26 cellular contexts compared by ENCODE assay signal in genomic region chr4:3407171-3407771, GRCh38. TPM values are rescaled to one million over a fixed set of nuclear protein-coding genes. Genes with fewer than 3 reads are reported as not detected.
DNase-seq lines count a peak whose midpoint lies in the region; ATAC-seq and TF ChIP-seq lines count a peak whose summit lies in the region.
"Had no signal": no experiment of that assay in that cellular context is flagged by ENCODE, and none has a peak within 500 bp of the region (broad histone marks: within the 10 kb centered on the region; RNA-seq: fewer than 3 reads in every experiment).

No MANE protein-coding gene starts in this region.

- no peaks in the 10 kb centered on the region for H3K4me1 ChIP-seq in OCI-LY7 (ENCODE audit: insufficient read depth, low read length, poor library complexity, severe bottlenecking)

- TF ChIP-seq CTCF in OCI-LY7 (conservative IDR thresholded peaks at IDR 0.05; ENCODE audit: low read length) (no peak), brain microvascular endothelial cell (IDR thresholded peaks at IDR 0.05; ENCODE audit: low read depth, low read length, missing control alignments) (no peak)

- H3K27ac ChIP-seq in OCI-LY7 (ENCODE audit: low read depth, low read length, poor library complexity, severe bottlenecking) (no peak overlapping the region), brain microvascular endothelial cell (no peak overlapping the region)
- H3K27ac ChIP-seq: psoas muscle had no signal

- no peak for ATAC-seq in sciatic nerve
- ATAC-seq in GM19455 (IDR thresholded peaks at IDR 0.05; ENCODE audit: unreplicated experiment): no peak
- ATAC-seq: activated CD8-positive, alpha-beta T cell treated with anti-CD3 and anti-CD28 coated beads for 36 hours; K562; naive thymus-derived CD4-positive, alpha-beta T cell had no signal

- POLR2A ChIA-PET in OCI-LY7 (lab: Charles Lee): no interaction called here

- CTCF ChIA-PET in OCI-LY7 (lab: Charles Lee; ENCODE audit: unreplicated experiment): no interaction called here

- no peaks in the 10 kb centered on the region for H3K27me3 ChIP-seq in brain microvascular endothelial cell (replicated peaks)
- H3K27me3 ChIP-seq: MG63 had no signal

- in situ Hi-C loops in brain microvascular endothelial cell (cut with HindIII; ENCODE audit: low pct_ligation_motif_present, low sequenced_read_pairs): no loop called here

- H3K79me2 ChIP-seq in OCI-LY7 (ENCODE audit: insufficient read depth, low read depth, low read length): no peaks in the 10 kb centered on the region

- no peaks in the 10 kb centered on the region for H3K9me3 ChIP-seq in OCI-LY7 (ENCODE audit: low read length)
- H3K9me3 ChIP-seq: MG63, psoas muscle had no signal

- H3K4me2 ChIP-seq in OCI-LY7 (ENCODE audit: low read length): no peak overlapping the region
- H3K4me2 ChIP-seq: smooth muscle cell had no signal

- H3K4me3 ChIP-seq in OCI-LY7 (ENCODE audit: low read depth, low read length, poor library complexity, severe bottlenecking) (no peak overlapping the region), brain microvascular endothelial cell (ENCODE audit: low read depth, low read length) (no peak overlapping the region)
- H3K4me3 ChIP-seq: K562, MG63, psoas muscle, smooth muscle cell had no signal

- BruUV-seq in OCI-LY7 (replicated peaks; lab: Mats Ljungman, UMichigan): no TSS peak

- H3K9me2 ChIP-seq in OCI-LY7 (ENCODE audit: insufficient read depth, low read length): no peaks in the 10 kb centered on the region

- H3K36me3 ChIP-seq in OCI-LY7 (ENCODE audit: insufficient read depth, low read length) (no peaks in the 10 kb centered on the region), brain microvascular endothelial cell (replicated peaks) (no peaks in the 10 kb centered on the region)
- H3K36me3 ChIP-seq: MG63 had no signal

- H2AFZ ChIP-seq in OCI-LY7 (ENCODE audit: low read length): no peak overlapping the region

- peak; percentile 49 for DNase-seq in activated effector memory CD4-positive, alpha-beta T cell treated with anti-CD3 and anti-CD28 coated beads, Interleukin-2, amount 50 U/mL, for 16 hours
- DNase-seq in activated effector memory CD4-positive, alpha-beta T cell treated with Interleukin-2 at 50 U/mL for 16 hours: no peak
- DNase-seq in cerebellum (ENCODE audit: low spot score): peak; percentile 27
- peak; percentile 68 for DNase-seq in mesenteric fat pad (ENCODE audit: low spot score)
- peak; percentile 44 for DNase-seq in sciatic nerve (ENCODE audit: low spot score)
- no peak for DNase-seq in OCI-LY7 (ENCODE audit: low spot score)
- no peak for DNase-seq in brain microvascular endothelial cell
- DNase-seq: activated CD8-positive, alpha-beta T cell treated with anti-CD3 and anti-CD28 coated beads for 36 hours; activated naive CD4-positive, alpha-beta T cell treated with anti-CD3 and anti-CD28 coated beads, Interleukin-2, amount 50 U/mL, for 16 hours; dermis blood vessel endothelial cell; DMS153; GOT3; MG63; naive thymus-derived CD4-positive, alpha-beta T cell; NCI-H2081; NCI-H446; T1000 had no signal

- intact Hi-C loops in sciatic nerve (cut with DNase I) (no loop called here), OCI-LY7 (cut with micrococcal nuclease; ENCODE audit: unreplicated experiment) (no loop called here)

- no peaks in the 10 kb centered on the region for H4K20me1 ChIP-seq in OCI-LY7 (ENCODE audit: insufficient read depth, low read length)

RNA-seq across cellular contexts. Expression of gene HGFAC, which starts 34.5 kb away (rescaled TPM):
- total RNA-seq in cerebellum (4.2 TPM), mesenteric fat pad (not detected), sciatic nerve (not detected), OCI-LY7 (2022) (not detected in 2 replicates)
- total RNA-seq in OCI-LY7 (2014; rRNA removed; shearing (Covaris generic)): not detected in 2 replicates
- total RNA-seq: A172; activated CD8-positive, alpha-beta T cell treated with anti-CD3 and anti-CD28 coated beads for 36 hours; K562; subcutaneous adipose tissue; ureter had no signal

RNA-seq across cellular contexts. Expression of gene DOK7, which starts 55.8 kb away (rescaled TPM):
- total RNA-seq in cerebellum: 0.54 TPM
- total RNA-seq in mesenteric fat pad: not detected
- total RNA-seq in sciatic nerve: not detected
- total RNA-seq in OCI-LY7 (2014; rRNA removed; shearing (Covaris generic)): not detected in 2 replicates
- total RNA-seq in OCI-LY7 (2022): 1.3 and 1.5 TPM in 2 replicates
- total RNA-seq: activated CD8-positive, alpha-beta T cell treated with anti-CD3 and anti-CD28 coated beads for 36 hours; endothelial cell of umbilical vein; glomerular endothelial cell; K562; naive thymus-derived CD4-positive, alpha-beta T cell; smooth muscle cell; subcutaneous adipose tissue had no signal

Comparison
In these comparisons a context has a peak if more than half of its experiments do, and no peak if none do; other contexts are left out.
1. DNase-seq: peak in activated effector memory CD4-positive, alpha-beta T cell treated with anti-CD3 and anti-CD28 coated beads, Interleukin-2, amount 50 U/mL, for 16 hours (single experiment), cerebellum (single experiment), mesenteric fat pad (single experiment) and sciatic nerve (single experiment); none in activated effector memory CD4-positive, alpha-beta T cell treated with Interleukin-2 at 50 U/mL for 16 hours (single experiment), OCI-LY7 (single experiment) and brain microvascular endothelial cell (single experiment).